8 cellular contexts compared by ENCODE assay signal in the genomic region with DNA sequence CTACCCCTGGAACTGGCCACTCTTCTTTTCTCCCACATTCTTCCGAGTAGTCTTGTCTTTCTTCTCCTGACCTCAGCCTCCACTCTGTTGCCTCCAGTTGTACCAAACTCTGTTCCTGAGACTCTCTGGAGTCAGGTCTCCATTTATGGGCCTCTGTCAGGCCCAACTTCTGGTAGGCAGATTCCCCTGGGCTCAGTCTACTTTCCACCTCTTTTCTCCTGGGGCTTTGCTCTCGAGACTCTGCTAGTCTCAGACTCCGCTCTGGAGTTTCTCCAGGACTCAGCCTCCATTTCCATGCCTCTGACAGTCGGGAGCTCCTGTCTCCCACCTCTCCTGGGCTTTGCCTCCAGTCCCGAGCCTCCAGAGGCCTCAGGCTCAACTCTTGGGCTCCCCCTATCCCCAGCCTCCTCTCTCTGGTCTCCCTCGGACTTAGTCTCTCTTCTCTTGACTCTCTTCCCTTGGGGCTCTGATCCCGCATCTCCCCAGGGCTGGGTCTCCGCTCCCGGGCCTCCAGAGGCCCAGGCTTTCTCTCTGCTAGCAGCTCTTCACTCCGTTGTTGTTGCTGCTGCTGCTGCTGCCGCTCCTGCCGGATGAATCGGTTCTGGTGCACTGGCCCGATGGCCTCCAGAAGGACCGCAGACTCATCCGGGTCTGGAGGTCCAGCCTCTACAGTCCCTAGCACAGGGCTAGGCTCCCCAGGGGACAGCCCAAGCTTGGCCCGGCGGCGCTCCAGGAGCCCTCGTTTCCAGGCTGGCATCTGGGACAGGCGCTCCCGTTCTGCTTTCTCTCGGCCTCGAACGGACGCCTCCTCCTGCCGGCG. TPM values are rescaled to one million over a fixed set of nuclear protein-coding genes. Genes with fewer than 3 reads are reported as not detected.
DNase-seq lines count a peak whose midpoint lies in the region; ATAC-seq and TF ChIP-seq lines count a peak whose summit lies in the region.

No MANE protein-coding gene starts in this region.

- peak overlapping the region; percentile 99 for H3K27ac ChIP-seq in right atrium auricular region
- peak overlapping the region; percentile 93 to 100 (median 98) for H3K27ac ChIP-seq in spleen

- POLR2A ChIA-PET in AG04449 (lab: Yijun Ruan, JAX): interaction anchor here (1.2 to 2.5 kb wide), 3 partner anchors 12 to 37 kb away, joined by 4 to 15 read pairs (median 5); partner anchors contain the start of genes DHX16 and MDC1

- H3K4me3 ChIP-seq in AG04449 (ENCODE audit: low read depth, low read length) (peak overlapping the region; percentile 89), right atrium auricular region (peak overlapping the region; percentile 83 to 90), spleen (peak overlapping the region; percentile 90 to 99 (median 96))

- DNase-seq in AG04449 (ENCODE audit: low read depth, low spot score): no peak
- peak; percentile 42 for DNase-seq in HK-2 (ENCODE audit: unreplicated experiment)
- DNase-seq in activated CD8-positive, alpha-beta memory T cell treated with anti-CD3 and anti-CD28 coated beads, Interleukin-2, amount 10 ng/mL, durations not matched to agents 7 days and 5 days: peak; percentile 65
- no peak for DNase-seq in right atrium auricular region (ENCODE audit: low spot score)
- peak; percentile 89 for DNase-seq in spleen
- DNase-seq in NCI-H1694 (lab: John Stamatoyannopoulos, UW): no peak
- no peak for DNase-seq in T1000 (lab: John Stamatoyannopoulos, UW)

- TF ChIP-seq POLR2A in spleen (IDR thresholded peaks at IDR 0.05): no peak

- peaks cover 21% of the 10 kb centered on the region for H3K36me3 ChIP-seq in right atrium auricular region
- peaks cover 0 to 24% (median 8%) of the 10 kb centered on the region in 6 donors for H3K36me3 ChIP-seq in spleen

- H3K9me3 ChIP-seq in right atrium auricular region: no peaks in the 10 kb centered on the region
- H3K9me3 ChIP-seq in spleen: no peaks in the 10 kb centered on the region

- ATAC-seq in activated CD8-positive, alpha-beta memory T cell treated with anti-CD3 and anti-CD28 coated beads, Interleukin-2, amount 10 ng/mL, durations not matched to agents 7 days and 5 days: no peak
- no peak for ATAC-seq in HG03439 (IDR thresholded peaks at IDR 0.05; ENCODE audit: unreplicated experiment)

- peak; percentile 26 for TF ChIP-seq CTCF in AG04449 (IDR thresholded peaks at IDR 0.05; ENCODE audit: insufficient read depth, low read length, missing control alignments)
- no peak for TF ChIP-seq CTCF in right atrium auricular region (IDR thresholded peaks at IDR 0.05)
- TF ChIP-seq CTCF in spleen (IDR thresholded peaks at IDR 0.05 in 8 of 11, conservative IDR thresholded peaks at IDR 0.05 in 3 of 11): peak in 2 of 11 experiments; percentile 19 to 33

- 10 to 25% (median 13%) methylated on average over 20 to 28 of the region's 28 CpGs for WGBS in spleen, 5 donors

- H3K27me3 Mint-ChIP-seq in activated CD8-positive, alpha-beta memory T cell treated with anti-CD3 and anti-CD28 coated beads, Interleukin-2, amount 10 ng/mL, durations not matched to agents 7 days and 5 days: no peaks in the 10 kb centered on the region

- H3K4me3 Mint-ChIP-seq in activated CD8-positive, alpha-beta memory T cell treated with anti-CD3 and anti-CD28 coated beads, Interleukin-2, amount 10 ng/mL, durations not matched to agents 7 days and 5 days: peak overlapping the region; percentile 90

- CTCF ChIA-PET in AG04449 (lab: Yijun Ruan, JAX): interaction anchor here (0.8 to 17.5 kb wide), 8 partner anchors 9 to 401 kb away, joined by 3 to 504 read pairs (median 4); partner anchors contain the start of genes DHX16, MDC1 and TUBB
- CTCF ChIA-PET in activated CD8-positive, alpha-beta memory T cell treated with anti-CD3 and anti-CD28 coated beads, Interleukin-2, amount 10 ng/mL, durations not matched to agents 7 days and 5 days (lab: Charles Lee): interaction anchor here (1.2 to 23.7 kb wide), 6 partner anchors 11 to 41 kb away, joined by 3 to 936 read pairs (median 6); partner anchors contain the start of genes DHX16, FLOT1, MDC1 and TUBB

- peaks cover 35% of the 10 kb centered on the region for H3K4me1 Mint-ChIP-seq in activated CD8-positive, alpha-beta memory T cell treated with anti-CD3 and anti-CD28 coated beads, Interleukin-2, amount 10 ng/mL, durations not matched to agents 7 days and 5 days

- H3K4me1 ChIP-seq in right atrium auricular region (peaks cover 0 to 87% of the 10 kb centered on the region in 2 donors), spleen (peaks cover 44 to 84% (median 61%) of the 10 kb centered on the region in 6 donors)

- H3K27me3 ChIP-seq in right atrium auricular region (no peaks in the 10 kb centered on the region), spleen (replicated peaks in 1 of 7) (no peaks in the 10 kb centered on the region)

- H3K36me3 Mint-ChIP-seq in activated CD8-positive, alpha-beta memory T cell treated with anti-CD3 and anti-CD28 coated beads, Interleukin-2, amount 10 ng/mL, durations not matched to agents 7 days and 5 days: peaks cover 54% of the 10 kb centered on the region

- peak overlapping the region; percentile 87 for H3K27ac Mint-ChIP-seq in activated CD8-positive, alpha-beta memory T cell treated with anti-CD3 and anti-CD28 coated beads, Interleukin-2, amount 10 ng/mL, durations not matched to agents 7 days and 5 days

- intact Hi-C loops in spleen (cut with DNase I; ENCODE audit: low total_unique reads): no loop called here

- H3K9me3 Mint-ChIP-seq in activated CD8-positive, alpha-beta memory T cell treated with anti-CD3 and anti-CD28 coated beads, Interleukin-2, amount 10 ng/mL, durations not matched to agents 7 days and 5 days (ENCODE audit: low read depth): no peaks in the 10 kb centered on the region

RNA-seq across cellular contexts. Expression of gene PPP1R18, which starts 1.1 kb away (rescaled TPM):
- 100 to 1,000 TPM; 257 to 293 TPM for total RNA-seq in activated CD8-positive, alpha-beta memory T cell treated with anti-CD3 and anti-CD28 coated beads, Interleukin-2, amount 10 ng/mL, durations not matched to agents 7 days and 5 days
- 10 to 100 TPM; 17.5 to 33.2 TPM for total RNA-seq in right atrium auricular region
- total RNA-seq in spleen: 100 to 1,000 TPM; 128 to 187 (median 150) TPM
- 100 to 1,000 TPM; 153 to 188 (median 186) TPM for polyA plus RNA-seq in spleen

RNA-seq across cellular contexts. Expression of gene NRM, which starts 5.4 kb away (rescaled TPM):
- 10 to 100 TPM; 30.2 to 36.4 TPM for total RNA-seq in activated CD8-positive, alpha-beta memory T cell treated with anti-CD3 and anti-CD28 coated beads, Interleukin-2, amount 10 ng/mL, durations not matched to agents 7 days and 5 days
- 1 to 10 TPM; 2.2 to 4.2 TPM for total RNA-seq in right atrium auricular region
- 10 to 100 TPM in 6 of 7 donors, 1 to 10 TPM in 1; 9.8 to 13.8 (median 11.0) TPM for total RNA-seq in spleen
- 10 to 100 TPM; 14.1 to 19.6 (median 17.7) TPM for polyA plus RNA-seq in spleen

RNA-seq across cellular contexts. Expression of gene DHX16, which starts 12.6 kb away (rescaled TPM):
- 10 to 100 TPM; 39.5 to 49.6 TPM for total RNA-seq in activated CD8-positive, alpha-beta memory T cell treated with anti-CD3 and anti-CD28 coated beads, Interleukin-2, amount 10 ng/mL, durations not matched to agents 7 days and 5 days
- total RNA-seq in right atrium auricular region (10 to 100 TPM; 13.7 to 23.6 TPM), spleen (10 to 100 TPM; 30.0 to 39.6 (median 35.4) TPM)
- polyA plus RNA-seq in spleen: 10 to 100 TPM; 21.7 to 39.7 (median 33.8) TPM

RNA-seq across cellular contexts. Expression of gene MDC1, which starts 31.7 kb away (rescaled TPM):
- total RNA-seq in activated CD8-positive, alpha-beta memory T cell treated with anti-CD3 and anti-CD28 coated beads, Interleukin-2, amount 10 ng/mL, durations not matched to agents 7 days and 5 days: 10 to 100 TPM; 67.4 to 83.9 TPM
- total RNA-seq in right atrium auricular region (10 to 100 TPM in 1 of 2 donors, 1 to 10 TPM in 1; 6.7 to 12.3 TPM), spleen (10 to 100 TPM; 20.8 to 47.7 (median 39.0) TPM)
- polyA plus RNA-seq in spleen: 10 to 100 TPM in 2 of 3 donors, 1 to 10 TPM in 1; 7.8 to 18.2 (median 16.5) TPM

RNA-seq across cellular contexts. Expression of gene TUBB, which starts 34.8 kb away (rescaled TPM):
- 1,000 to 10,000 TPM; 1,499 to 1,522 TPM for total RNA-seq in activated CD8-positive, alpha-beta memory T cell treated with anti-CD3 and anti-CD28 coated beads, Interleukin-2, amount 10 ng/mL, durations not matched to agents 7 days and 5 days
- 100 to 1,000 TPM; 121 to 236 TPM for total RNA-seq in right atrium auricular region
- total RNA-seq in spleen: 100 to 1,000 TPM; 189 to 344 (median 272) TPM
- 100 to 1,000 TPM; 109 to 203 (median 182) TPM for polyA plus RNA-seq in spleen

Comparison
In these comparisons a context has a peak if more than half of its experiments do, and no peak if none do; other contexts are left out.
1. DNase-seq: peak in HK-2 (single experiment), activated CD8-positive, alpha-beta memory T cell treated with anti-CD3 and anti-CD28 coated beads, Interleukin-2, amount 10 ng/mL, durations not matched to agents 7 days and 5 days (single experiment) and spleen (single experiment); none in AG04449 (single experiment), right atrium auricular region (single experiment), NCI-H1694 (single experiment) and T1000 (single experiment).
2. Peak in every context shown above with its lines, with median percentiles within 50 percentile points of each other: H3K4me3 ChIP-seq.